In genomic region chr16:5188318-5189025, GRCh38 we compare ENCODE assay signal across 1 cellular context.
TF ChIP-seq lines count a peak whose summit lies in the region.

No MANE protein-coding gene starts in this region.

TF ChIP-seq in HepG2, 621 proteins besides CTCF, POLR2A, EP300 and RAD21 (continued from another document and continues in another):
- TF ChIP-seq ZNF609 (CRISPR knock-in tag; IDR thresholded peaks at IDR 0.05; ENCODE audit: borderline replicate concordance) (no peak), ZNF782 (CRISPR knock-in tag; IDR thresholded peaks at IDR 0.05; ENCODE audit: borderline replicate concordance) (no peak), HINFP (CRISPR knock-in tag; IDR thresholded peaks at IDR 0.05; ENCODE audit: low read depth) (no peak), PPARG (CRISPR knock-in tag; conservative IDR thresholded peaks at IDR 0.05) (no peak), HNF4G (IDR thresholded peaks at IDR 0.05; ENCODE audit: borderline replicate concordance, low read depth, low read length) (peak; percentile 68), HNF4G (CRISPR knock-in tag; IDR thresholded peaks at IDR 0.05; ENCODE audit: borderline replicate concordance, low read depth) (no peak), KIAA2018 (CRISPR knock-in tag; IDR thresholded peaks at IDR 0.05; ENCODE audit: borderline replicate concordance) (no peak), ARNT (IDR thresholded peaks at IDR 0.05) (no peak), TRIM22 (IDR thresholded peaks at IDR 0.05) (no peak), SRF (IDR thresholded peaks at IDR 0.05; ENCODE audit: low read depth, low read length) (0 out of 2 replicates have a peak, but pooled peaks have one; percentile 56), ZBTB3 (CRISPR knock-in tag; IDR thresholded peaks at IDR 0.05; ENCODE audit: borderline replicate concordance, low read depth) (no peak), YEATS4 (CRISPR knock-in tag; IDR thresholded peaks at IDR 0.05; ENCODE audit: borderline replicate concordance) (0 out of 2 replicates have a peak, but pooled peaks have one; percentile 16), ZNF30 (CRISPR knock-in tag; IDR thresholded peaks at IDR 0.05) (no peak), IRF2 (CRISPR knock-in tag; IDR thresholded peaks at IDR 0.05) (no peak), ZNF556 (CRISPR knock-in tag; IDR thresholded peaks at IDR 0.05; ENCODE audit: borderline replicate concordance) (no peak), GLI4 (CRISPR knock-in tag; IDR thresholded peaks at IDR 0.05; ENCODE audit: borderline replicate concordance) (no peak), ZBTB2 (CRISPR knock-in tag; IDR thresholded peaks at IDR 0.05; ENCODE audit: low read depth) (no peak), MTERF4 (CRISPR knock-in tag; IDR thresholded peaks at IDR 0.05) (no peak), ZNF484 (CRISPR knock-in tag; IDR thresholded peaks at IDR 0.05; ENCODE audit: borderline replicate concordance, low read depth) (no peak), DDIT3 (CRISPR knock-in tag; IDR thresholded peaks at IDR 0.05) (no peak), ELF4 (CRISPR knock-in tag; IDR thresholded peaks at IDR 0.05; ENCODE audit: borderline replicate concordance) (no peak), SKI (IDR thresholded peaks at IDR 0.05; ENCODE audit: partially characterized antibody) (no peak), RFX1 (IDR thresholded peaks at IDR 0.05) (no peak), NFRKB (IDR thresholded peaks at IDR 0.05) (no peak), HOXA7 (CRISPR knock-in tag; IDR thresholded peaks at IDR 0.05) (no peak), HIC2 (CRISPR knock-in tag; IDR thresholded peaks at IDR 0.05; ENCODE audit: low read depth) (no peak), ZFP62 (CRISPR knock-in tag; IDR thresholded peaks at IDR 0.05) (no peak), DZIP1 (CRISPR knock-in tag; IDR thresholded peaks at IDR 0.05) (no peak), ZNF784 (CRISPR knock-in tag; IDR thresholded peaks at IDR 0.05; ENCODE audit: borderline replicate concordance) (no peak), ZSCAN30 (CRISPR knock-in tag; IDR thresholded peaks at IDR 0.05) (no peak), ZNF629 (CRISPR knock-in tag; conservative IDR thresholded peaks at IDR 0.05) (no peak), GFI1 (CRISPR knock-in tag; IDR thresholded peaks at IDR 0.05; ENCODE audit: borderline replicate concordance) (0 out of 2 replicates have a peak, but pooled peaks have one; percentile 20)
